Comparison of ENCODE assay signal across 28 cellular contexts in genomic region chr9:16426716-16427115, GRCh38.
"Had no signal": no experiment of that assay in that cellular context is flagged by ENCODE, and none has a peak within 500 bp of the region (broad histone marks: within the 10 kb centered on the region; RNA-seq: fewer than 3 reads in every experiment).

No MANE protein-coding gene starts in this region.

- H3K9me3 ChIP-seq: adrenal gland, ascending aorta, left lung, lower lobe of right lung, mucosa of descending colon, thoracic aorta, vagina had no signal

- H3K27ac ChIP-seq: adrenal gland, ascending aorta, left lung, lower lobe of right lung, thoracic aorta, vagina, WERI-Rb-1 had no signal

- H3K27me3 ChIP-seq: adrenal gland, ascending aorta, left lung, vagina had no signal

- H3K36me3 ChIP-seq: adrenal gland, ascending aorta, left lung, lower lobe of right lung, thoracic aorta, vagina, WERI-Rb-1 had no signal

- ATAC-seq: left lung; lower lobe of right lung; mucosa of descending colon; natural killer cell treated with Interleukin-12 subunit alpha and Interleukin-12 subunit beta and Interleukin-15 and Interleukin-18, amount 100 ng/mL, for 72 hours; right cardiac atrium had no signal

- H3K4me3 ChIP-seq: adrenal gland, ascending aorta, left lung, lower lobe of right lung, mucosa of descending colon, thoracic aorta, vagina had no signal

- DNase-seq: activated CD4-positive, alpha-beta memory T cell treated with anti-CD3 and anti-CD28 coated beads for 36 hours; activated CD4-positive, alpha-beta T cell treated with anti-CD3 and anti-CD28 coated beads, Interleukin-2, amount 10 ng/mL, durations not matched to agents 24 days and 14 days; activated CD4-positive, CD25-positive, alpha-beta regulatory T cell treated with anti-CD3 and anti-CD28 coated beads, Interleukin-2, amount 50 U/mL, for 72 hours; activated CD8-positive, alpha-beta memory T cell treated with anti-CD3 and anti-CD28 coated beads, Interleukin-2, amount 50 U/mL, for 4 hours; activated effector memory CD4-positive, alpha-beta T cell treated with anti-CD3 and anti-CD28 coated beads, Interleukin-2, amount 50 U/mL, for 16 hours; activated naive CD4-positive, alpha-beta T cell treated with anti-CD3 and anti-CD28 coated beads for 36 hours; activated naive CD8-positive, alpha-beta T cell treated with anti-CD3 and anti-CD28 coated beads for 36 hours; activated T-cell treated with anti-CD3 and anti-CD28 coated beads, Interleukin-2, amount 50 U/mL, for 1 hour; adrenal gland; central memory CD4-positive, alpha-beta T cell; endodermal cell; head of caudate nucleus; hypothalamus; left lung; lower lobe of right lung; mesendoderm; mucosa of descending colon; posterior cingulate gyrus; right cardiac atrium; stimulated activated CD4-positive, alpha-beta T cell treated with anti-CD3 and anti-CD28 coated beads, Interleukin-2, amount 100 ng/mL, for 48 hours; stimulated activated naive CD4-positive, alpha-beta T cell treated with Interleukin-2 at 50 U/mL for 16 hours; T1000; trophoblast cell; WERI-Rb-1 had no signal

- H3K4me1 ChIP-seq: adrenal gland, ascending aorta, left lung, lower lobe of right lung, vagina had no signal
